1 cellular context compared by ENCODE assay signal in the genomic region with DNA sequence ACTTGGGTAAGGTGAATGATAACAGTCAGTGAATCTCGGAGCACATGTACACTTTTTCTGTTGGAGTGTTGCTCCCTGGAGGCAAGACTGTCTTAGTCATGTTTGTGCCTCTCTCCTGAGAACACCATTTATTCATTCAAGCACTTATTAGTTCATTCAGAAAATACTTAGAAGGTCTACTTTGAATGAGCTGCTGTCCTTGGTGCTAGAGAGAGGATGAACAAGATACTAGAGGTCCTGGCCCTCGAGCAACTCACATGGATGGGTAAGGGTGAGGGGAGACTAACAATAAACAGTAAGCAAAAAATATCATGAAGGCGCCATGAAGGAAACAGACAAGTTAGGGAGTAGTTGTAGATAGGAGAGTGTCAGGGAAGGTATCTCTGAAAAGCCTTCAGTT.
TF ChIP-seq lines count a peak whose summit lies in the region.

No MANE protein-coding gene starts in this region.

TF ChIP-seq in GM23338, 12 proteins besides CTCF, POLR2A, EP300 and RAD21 (continued from another document):
- TF ChIP-seq, protein P1, sequence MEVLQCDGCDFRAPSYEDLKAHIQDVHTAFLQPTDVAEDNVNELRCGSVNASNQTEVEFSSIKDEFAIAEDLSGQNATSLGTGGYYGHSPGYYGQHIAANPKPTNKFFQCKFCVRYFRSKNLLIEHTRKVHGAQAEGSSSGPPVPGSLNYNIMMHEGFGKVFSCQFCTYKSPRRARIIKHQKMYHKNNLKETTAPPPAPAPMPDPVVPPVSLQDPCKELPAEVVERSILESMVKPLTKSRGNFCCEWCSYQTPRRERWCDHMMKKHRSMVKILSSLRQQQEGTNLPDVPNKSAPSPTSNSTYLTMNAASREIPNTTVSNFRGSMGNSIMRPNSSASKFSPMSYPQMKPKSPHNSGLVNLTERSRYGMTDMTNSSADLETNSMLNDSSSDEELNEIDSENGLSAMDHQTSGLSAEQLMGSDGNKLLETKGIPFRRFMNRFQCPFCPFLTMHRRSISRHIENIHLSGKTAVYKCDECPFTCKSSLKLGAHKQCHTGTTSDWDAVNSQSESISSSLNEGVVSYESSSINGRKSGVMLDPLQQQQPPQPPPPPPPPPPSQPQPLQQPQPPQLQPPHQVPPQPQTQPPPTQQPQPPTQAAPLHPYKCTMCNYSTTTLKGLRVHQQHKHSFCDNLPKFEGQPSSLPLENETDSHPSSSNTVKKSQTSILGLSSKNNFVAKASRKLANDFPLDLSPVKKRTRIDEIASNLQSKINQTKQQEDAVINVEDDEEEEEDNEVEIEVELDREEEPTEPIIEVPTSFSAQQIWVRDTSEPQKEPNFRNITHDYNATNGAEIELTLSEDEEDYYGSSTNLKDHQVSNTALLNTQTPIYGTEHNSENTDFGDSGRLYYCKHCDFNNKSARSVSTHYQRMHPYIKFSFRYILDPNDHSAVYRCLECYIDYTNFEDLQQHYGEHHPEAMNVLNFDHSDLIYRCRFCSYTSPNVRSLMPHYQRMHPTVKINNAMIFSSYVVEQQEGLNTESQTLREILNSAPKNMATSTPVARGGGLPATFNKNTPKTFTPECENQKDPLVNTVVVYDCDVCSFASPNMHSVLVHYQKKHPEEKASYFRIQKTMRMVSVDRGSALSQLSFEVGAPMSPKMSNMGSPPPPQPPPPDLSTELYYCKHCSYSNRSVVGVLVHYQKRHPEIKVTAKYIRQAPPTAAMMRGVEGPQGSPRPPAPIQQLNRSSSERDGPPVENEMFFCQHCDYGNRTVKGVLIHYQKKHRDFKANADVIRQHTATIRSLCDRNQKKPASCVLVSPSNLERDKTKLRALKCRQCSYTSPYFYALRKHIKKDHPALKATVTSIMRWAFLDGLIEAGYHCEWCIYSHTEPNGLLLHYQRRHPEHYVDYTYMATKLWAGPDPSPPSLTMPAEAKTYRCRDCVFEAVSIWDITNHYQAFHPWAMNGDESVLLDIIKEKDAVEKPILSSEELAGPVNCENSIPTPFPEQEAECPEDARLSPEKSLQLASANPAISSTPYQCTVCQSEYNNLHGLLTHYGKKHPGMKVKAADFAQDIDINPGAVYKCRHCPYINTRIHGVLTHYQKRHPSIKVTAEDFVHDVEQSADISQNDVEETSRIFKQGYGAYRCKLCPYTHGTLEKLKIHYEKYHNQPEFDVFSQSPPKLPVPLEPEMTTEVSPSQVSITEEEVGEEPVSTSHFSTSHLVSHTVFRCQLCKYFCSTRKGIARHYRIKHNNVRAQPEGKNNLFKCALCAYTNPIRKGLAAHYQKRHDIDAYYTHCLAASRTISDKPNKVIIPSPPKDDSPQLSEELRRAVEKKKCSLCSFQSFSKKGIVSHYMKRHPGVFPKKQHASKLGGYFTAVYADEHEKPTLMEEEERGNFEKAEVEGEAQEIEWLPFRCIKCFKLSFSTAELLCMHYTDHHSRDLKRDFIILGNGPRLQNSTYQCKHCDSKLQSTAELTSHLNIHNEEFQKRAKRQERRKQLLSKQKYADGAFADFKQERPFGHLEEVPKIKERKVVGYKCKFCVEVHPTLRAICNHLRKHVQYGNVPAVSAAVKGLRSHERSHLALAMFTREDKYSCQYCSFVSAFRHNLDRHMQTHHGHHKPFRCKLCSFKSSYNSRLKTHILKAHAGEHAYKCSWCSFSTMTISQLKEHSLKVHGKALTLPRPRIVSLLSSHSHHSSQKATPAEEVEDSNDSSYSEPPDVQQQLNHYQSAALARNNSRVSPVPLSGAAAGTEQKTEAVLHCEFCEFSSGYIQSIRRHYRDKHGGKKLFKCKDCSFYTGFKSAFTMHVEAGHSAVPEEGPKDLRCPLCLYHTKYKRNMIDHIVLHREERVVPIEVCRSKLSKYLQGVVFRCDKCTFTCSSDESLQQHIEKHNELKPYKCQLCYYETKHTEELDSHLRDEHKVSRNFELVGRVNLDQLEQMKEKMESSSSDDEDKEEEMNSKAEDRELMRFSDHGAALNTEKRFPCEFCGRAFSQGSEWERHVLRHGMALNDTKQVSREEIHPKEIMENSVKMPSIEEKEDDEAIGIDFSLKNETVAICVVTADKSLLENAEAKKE (CRISPR knock-in tag; IDR thresholded peaks at IDR 0.05) = no peak
